In genomic region chr4:1842993-1843448, GRCh38 we compare ENCODE assay signal across 15 cellular contexts. TPM values are rescaled to one million over a fixed set of nuclear protein-coding genes. Genes with fewer than 3 reads are reported as not detected.
DNase-seq lines count a peak whose midpoint lies in the region; ATAC-seq and TF ChIP-seq lines count a peak whose summit lies in the region.
"Had no signal": no experiment of that assay in that cellular context is flagged by ENCODE, and none has a peak within 500 bp of the region (broad histone marks: within the 10 kb centered on the region; RNA-seq: fewer than 3 reads in every experiment).

No MANE protein-coding gene starts in this region.

- POLR2A ChIA-PET in BJ (lab: Charles Lee) (interaction anchor here (0.7 kb wide), 1 partner anchor 14 kb away, joined by 3 read pairs; no protein-coding TSS in a partner anchor), RWPE1 (lab: Yijun Ruan, JAX; ENCODE audit: low non-redundant PET) (no interaction called here)

- CTCF ChIA-PET in BJ (lab: Yijun Ruan, JAX) (interaction anchor here (0.8 to 3.9 kb wide), 7 partner anchors 12 to 150 kb away, joined by 3 to 20 read pairs (median 3); no protein-coding TSS in a partner anchor), RWPE1 (lab: Yijun Ruan, JAX) (no interaction called here)

- H3K4me2 ChIP-seq in fibroblast of lung (ENCODE audit: extremely low read depth, insufficient read depth, low read length), result peak overlapping the region; percentile 72
- peak overlapping the region; percentile 15 for H3K4me2 ChIP-seq in osteoblast (ENCODE audit: insufficient read depth, low read length)

- ATAC-seq in HG02981 (IDR thresholded peaks at IDR 0.05; ENCODE audit: unreplicated experiment) (no peak), HG02884 (IDR thresholded peaks at IDR 0.05; ENCODE audit: unreplicated experiment) (no peak)
- ATAC-seq: CD8-positive, alpha-beta T cell; foreskin keratinocyte had no signal

- H4K20me1 ChIP-seq in fibroblast of lung (ENCODE audit: control insufficient read depth, extremely low read depth, insufficient read depth, low read length) (peaks cover 2% of the 10 kb centered on the region), osteoblast (ENCODE audit: insufficient read depth, low read length) (peaks cover 33% of the 10 kb centered on the region)

- peaks cover 11% of the 10 kb centered on the region; the same call in 1 of the 2 replicates for H3K36me3 ChIP-seq in BJ (ENCODE audit: control insufficient read depth, insufficient read depth, low read length)
- peaks cover 16% of the 10 kb centered on the region for H3K36me3 ChIP-seq in fibroblast of lung (ENCODE audit: control insufficient read depth, insufficient read depth, low read length)
- peaks cover 59% of the 10 kb centered on the region for H3K36me3 ChIP-seq in osteoblast (ENCODE audit: insufficient read depth, low read length)

- no peaks in the 10 kb centered on the region for H3K9me3 ChIP-seq in fibroblast of lung (ENCODE audit: control insufficient read depth, insufficient read depth, low read depth, low read length)
- H3K9me3 ChIP-seq in osteoblast (ENCODE audit: low read depth, low read length), result no peaks in the 10 kb centered on the region
- H3K9me3 ChIP-seq: ascending aorta, pancreas, transverse colon had no signal

- H3K4me3 ChIP-seq in BJ (ENCODE audit: low read depth, low read length) (no peak overlapping the region), fibroblast of lung (replicated peaks in 1 of 4; ENCODE audit: control extremely low read depth in 1 of 4, insufficient read depth in 1 of 4, low read depth in 3 of 4, low read length in 4 of 4) (no peak overlapping the region), osteoblast (ENCODE audit: insufficient read depth, low read length) (no peak overlapping the region)
- H3K4me3 ChIP-seq: ascending aorta, pancreas, transverse colon had no signal

- DNase-seq in BJ (ENCODE audit: low read depth) (peak; percentile 61), RWPE1 (ENCODE audit: low spot score) (no peak), fibroblast of lung (ENCODE audit: low read depth in 2 of 2) (peak; percentile 87 to 93), osteoblast (ENCODE audit: insufficient read length, low spot score, missing footprints) (peak; percentile 98), SW 1271 (lab: John Stamatoyannopoulos, UW) (no peak), NCI-H774 (lab: John Stamatoyannopoulos, UW) (no peak)
- DNase-seq: activated CD8-positive, alpha-beta memory T cell treated with anti-CD3 and anti-CD28 coated beads, Interleukin-2, amount 50 U/mL, for 48 hours; CD8-positive, alpha-beta T cell; foreskin keratinocyte; Karpas-422; pancreas; transverse colon had no signal

- peaks cover 21% of the 10 kb centered on the region for H3K4me1 ChIP-seq in fibroblast of lung (ENCODE audit: control insufficient read depth, extremely low read depth, insufficient read depth, low read length)
- peaks cover 20% of the 10 kb centered on the region for H3K4me1 ChIP-seq in osteoblast (ENCODE audit: insufficient read depth, low read length)
- H3K4me1 ChIP-seq: foreskin keratinocyte, pancreas had no signal

- H2AFZ ChIP-seq in fibroblast of lung (ENCODE audit: low read length) (no peak overlapping the region), osteoblast (ENCODE audit: low read length) (no peak overlapping the region)

- H3K79me2 ChIP-seq in fibroblast of lung (ENCODE audit: control insufficient read depth, insufficient read depth, low read length) (peaks cover 28% of the 10 kb centered on the region), osteoblast (ENCODE audit: insufficient read depth, low read length) (peaks cover 58% of the 10 kb centered on the region)

- TF ChIP-seq CTCF in BJ (IDR thresholded peaks at IDR 0.05; ENCODE audit: insufficient read depth, low read depth, low read length) (no peak), RWPE1 (conservative IDR thresholded peaks at IDR 0.05; ENCODE audit: low read depth) (no peak), fibroblast of lung (conservative IDR thresholded peaks at IDR 0.05 in 1 of 2, IDR thresholded peaks at IDR 0.05 in 1 of 2; ENCODE audit: low read depth in 1 of 2, low read length in 2 of 2) (no peak), osteoblast (IDR thresholded peaks at IDR 0.05; ENCODE audit: extremely low read depth, low read depth, low read length) (no peak)

- peak overlapping the region; percentile 32; the same call in 1 of the 2 replicates for H3K27ac ChIP-seq in RWPE1
- peak overlapping the region; percentile 61 for H3K27ac ChIP-seq in fibroblast of lung (ENCODE audit: insufficient read depth, low read length)
- H3K27ac ChIP-seq in osteoblast (ENCODE audit: low read depth, low read length), result peak overlapping the region; percentile 62
- H3K27ac ChIP-seq: ascending aorta, foreskin keratinocyte, pancreas, transverse colon had no signal

- H3K27me3 ChIP-seq in BJ (ENCODE audit: control insufficient read depth, insufficient read depth, low read length) (no peaks in the 10 kb centered on the region), fibroblast of lung (ENCODE audit: control insufficient read depth, insufficient read depth, low read length) (no peaks in the 10 kb centered on the region), osteoblast (ENCODE audit: insufficient read depth, low read length) (no peaks in the 10 kb centered on the region)
- H3K27me3 ChIP-seq: ascending aorta, foreskin keratinocyte, pancreas, transverse colon had no signal

- no peak overlapping the region for H3K9ac ChIP-seq in fibroblast of lung (ENCODE audit: insufficient read depth, low read length)

RNA-seq across cellular contexts. Expression of gene LETM1, which starts 12.9 kb away (rescaled TPM):
- 13.6 and 17.1 TPM in 2 replicates for polyA plus RNA-seq in BJ (2011; rRNA removed)
- polyA minus RNA-seq in BJ (2011; rRNA and poly(A)+ RNA removed), result 35.0 and 35.1 TPM in 2 replicates
- 70.4 TPM in 2 replicates for total RNA-seq in fibroblast of lung
- polyA plus RNA-seq in fibroblast of lung, result 15.8 and 23.6 TPM in 2 replicates
- polyA plus RNA-seq in fibroblast of lung (2012), result 22.7 and 30.5 TPM in 2 replicates
- polyA minus RNA-seq in fibroblast of lung (ENCODE audit: low replicate concordance), result 52.0 and 52.7 TPM in 2 replicates
- 68.4 and 75.3 TPM in 2 replicates for total RNA-seq in osteoblast

RNA-seq across cellular contexts. Expression of gene NSD2, which starts 28.2 kb away (rescaled TPM):
- polyA plus RNA-seq in BJ (2011; rRNA removed), result 21.1 and 22.3 TPM in 2 replicates
- polyA minus RNA-seq in BJ (2011; rRNA and poly(A)+ RNA removed), result 45.3 and 54.7 TPM in 2 replicates
- total RNA-seq in fibroblast of lung, result 43.7 and 68.4 TPM in 2 replicates
- 26.6 and 53.5 TPM in 2 replicates for polyA plus RNA-seq in fibroblast of lung
- 27.8 and 55.0 TPM in 2 replicates for polyA plus RNA-seq in fibroblast of lung (2012)
- 30.4 and 87.4 TPM in 2 replicates for polyA minus RNA-seq in fibroblast of lung (ENCODE audit: low replicate concordance)
- total RNA-seq in osteoblast, result 53.0 and 58.6 TPM in 2 replicates

RNA-seq across cellular contexts. Expression of gene FGFR3, which starts 49.9 kb away (rescaled TPM):
- polyA plus RNA-seq in BJ (2011; rRNA removed) (0.58 and 1.0 TPM in 2 replicates), fibroblast of lung (0.11 and 0.19 TPM in 2 replicates)
- polyA minus RNA-seq in BJ (2011; rRNA and poly(A)+ RNA removed), result 0.38 and 0.46 TPM in 2 replicates
- total RNA-seq in fibroblast of lung (under 0.01 and 0.33 TPM in 2 replicates), osteoblast (0.29 and 0.36 TPM in 2 replicates)
- 0.21 and 0.32 TPM in 2 replicates for polyA plus RNA-seq in fibroblast of lung (2012)
- polyA minus RNA-seq in fibroblast of lung (ENCODE audit: low replicate concordance), result 0.24 TPM in 1 of 2 replicates, not detected in the other
- total RNA-seq: CD8-positive, alpha-beta T cell had no signal

Comparison
In these comparisons a context has a peak if more than half of its experiments do, and no peak if none do; other contexts are left out.
1. DNase-seq: peak in BJ (single experiment), fibroblast of lung (2 of 2) and osteoblast (single experiment); none in RWPE1 (single experiment), SW 1271 (0 of 2) and NCI-H774 (single experiment).
2. Peak in every context shown above with its lines, with median percentiles within 50 percentile points of each other: H3K27ac ChIP-seq.